In the genomic region with DNA sequence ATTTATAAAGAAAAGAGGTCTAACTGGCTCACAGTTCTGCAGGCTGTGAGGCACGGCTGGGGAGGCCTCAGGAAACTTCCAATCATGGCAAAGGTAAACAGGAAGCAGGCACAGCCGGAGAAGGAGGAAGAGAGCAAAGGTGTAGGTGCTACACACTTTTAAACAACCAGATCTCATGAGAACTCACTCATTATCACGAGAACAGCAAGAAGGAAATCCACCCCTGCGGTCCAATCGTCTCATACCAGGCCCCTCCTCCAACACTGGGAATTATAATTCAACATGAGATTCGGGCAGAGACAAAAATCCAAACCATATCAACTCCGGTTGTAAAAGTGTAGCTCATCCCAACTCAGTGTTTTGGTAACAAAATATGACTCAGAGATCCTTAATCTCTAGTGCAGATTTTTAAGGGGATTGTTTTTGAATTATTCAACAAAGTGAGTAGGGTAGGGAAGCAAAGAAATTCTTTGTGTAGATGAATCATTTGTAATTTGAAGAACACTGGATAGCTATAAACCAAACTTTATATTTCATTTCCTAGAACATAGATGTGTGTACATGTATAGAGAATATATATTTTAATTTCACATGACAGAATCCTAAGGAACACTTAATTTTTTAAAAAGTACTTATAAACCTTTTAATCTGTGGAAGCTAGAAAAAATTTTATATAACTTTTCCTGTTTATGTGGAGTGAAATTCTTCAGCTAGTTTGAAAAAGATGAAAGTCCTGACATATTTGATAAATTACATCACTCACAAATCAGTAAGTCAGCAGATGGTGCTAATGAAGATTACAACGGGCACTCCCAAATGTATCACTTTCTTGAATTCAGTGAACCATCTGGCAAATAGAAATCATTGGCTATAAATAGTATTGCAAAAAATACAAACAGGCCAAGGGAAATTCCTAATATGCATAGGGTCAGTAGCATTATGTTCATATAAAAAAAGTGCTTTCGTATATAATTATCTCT, we compare ENCODE assay signal across 12 cellular contexts.
DNase-seq lines count a peak whose midpoint lies in the region; ATAC-seq, FAIRE-seq and TF ChIP-seq lines count a peak whose summit lies in the region.
"Had no signal": no experiment of that assay in that cellular context is flagged by ENCODE, and none has a peak within 500 bp of the region (broad histone marks: within the 10 kb centered on the region; RNA-seq: fewer than 3 reads in every experiment).

No MANE protein-coding gene starts in this region.

- peak overlapping the region; percentile 83; the same call in 1 of the 2 replicates for H2BK20ac ChIP-seq in IMR-90 (ENCODE audit: low read depth, low read length)

- no peaks in the 10 kb centered on the region for H3K9me3 ChIP-seq in IMR-90 (ENCODE audit: control insufficient read depth, insufficient read depth, low read length)
- H3K9me3 ChIP-seq in GM12878 (replicated peaks; ENCODE audit: control insufficient read depth, insufficient read depth, low read length) = no peaks in the 10 kb centered on the region
- H3K9me3 ChIP-seq in keratinocyte (ENCODE audit: control insufficient read depth, low read depth, low read length) = no peaks in the 10 kb centered on the region

- no peak overlapping the region for H2AK5ac ChIP-seq in IMR-90 (ENCODE audit: low read depth, low read length)

- H2BK15ac ChIP-seq in IMR-90 (ENCODE audit: low read depth, low read length) = peak overlapping the region; percentile 92; the same call in 1 of the 3 replicates

- RAD21 ChIA-PET in GM12878 (lab: Charles Lee; ENCODE audit: unreplicated experiment) = no interaction called here

- peak overlapping the region; percentile 21; the same call in 1 of the 2 replicates for H4K5ac ChIP-seq in IMR-90 (ENCODE audit: low read depth, low read length)

- no peak overlapping the region for H3K4me3 Mint-ChIP-seq in activated T-cell treated with anti-CD3 and anti-CD28 coated beads, Interleukin-2, amount 50 U/mL, for 72 hours
- H3K4me3 Mint-ChIP-seq: CD4-positive, CD25-positive, alpha-beta regulatory T cell had no signal

- POLR2A ChIA-PET in IMR-90 (lab: Charles Lee; ENCODE audit: unreplicated experiment) (no interaction called here), GM12878 (lab: Charles Lee) (no interaction called here)

- H3K27me3 ChIP-seq in IMR-90 (ENCODE audit: control insufficient read depth, insufficient read depth, low read length) = no peaks in the 10 kb centered on the region
- H3K27me3 ChIP-seq in GM12878 (replicated peaks in 1 of 2; ENCODE audit: control insufficient read depth in 2 of 2, insufficient read depth in 2 of 2, low read length in 1 of 2) = no peaks in the 10 kb centered on the region
- no peaks in the 10 kb centered on the region for H3K27me3 ChIP-seq in keratinocyte (ENCODE audit: control insufficient read depth, extremely low read depth, insufficient read depth, low read length)

- H2BK5ac ChIP-seq in IMR-90 (ENCODE audit: low read depth, low read length, poor library complexity, severe bottlenecking) = peak overlapping the region; percentile 84

- peak overlapping the region; percentile 64 for H3K18ac ChIP-seq in IMR-90 (ENCODE audit: low read depth, low read length)

- H4K8ac ChIP-seq in IMR-90 (ENCODE audit: low read depth in 2 of 2, low read length in 2 of 2) = peak overlapping the region in 1 of 2 experiments; percentile 88; a peak in 2 of 4 replicates

- peak overlapping the region; percentile 31 for H2BK120ac ChIP-seq in IMR-90 (ENCODE audit: low read depth, low read length)

- peak overlapping the region; percentile 15 for H3K14ac ChIP-seq in IMR-90 (replicated peaks; ENCODE audit: low read depth, low read length)

- H3K27ac Mint-ChIP-seq in activated T-cell treated with anti-CD3 and anti-CD28 coated beads, Interleukin-2, amount 50 U/mL, for 72 hours = no peak overlapping the region
- H3K27ac Mint-ChIP-seq: CD4-positive, CD25-positive, alpha-beta regulatory T cell had no signal

- 0 out of 2 replicates have a peak overlapping the region, but pooled peaks have one; percentile 6 for H3K23ac ChIP-seq in IMR-90 (ENCODE audit: low read depth, low read length)

- FAIRE-seq in GM12878 (lab: Jason Lieb, UNC) (no peak), keratinocyte (lab: Jason Lieb, UNC) (peak; percentile 82)

- H3K4me1 ChIP-seq in IMR-90 (ENCODE audit: control insufficient read depth, insufficient read depth, low read length) (peaks cover 5% of the 10 kb centered on the region; the same call in 1 of the 2 replicates), GM12878 (ENCODE audit: control insufficient read depth, insufficient read depth, low read length) (no peaks in the 10 kb centered on the region), keratinocyte (ENCODE audit: control insufficient read depth, extremely low read depth, insufficient read depth, low read length) (peaks cover 56% of the 10 kb centered on the region)

- H3K79me1 ChIP-seq in IMR-90 (ENCODE audit: low read depth in 1 of 2, low read length in 2 of 2) = peaks cover 7 to 9% of the 10 kb centered on the region in 2 experiments; a peak in 2 of 4 replicates

- intact Hi-C loops in IMR-90 (cut with micrococcal nuclease) (no loop called here), GM12878 (cut with micrococcal nuclease; ENCODE audit: unreplicated experiment) (no loop called here)

- peak overlapping the region; percentile 53 for H4K91ac ChIP-seq in IMR-90 (ENCODE audit: insufficient read depth, low read depth, low read length)

- H3K9me1 ChIP-seq in IMR-90 (ENCODE audit: insufficient read depth, low read length) (0 out of 2 replicates have a peak, but pooled peaks cover 2% of the 10 kb centered on the region), keratinocyte (ENCODE audit: control insufficient read depth, extremely low read depth, insufficient read depth, low read length) (no peaks in the 10 kb centered on the region)

- no peaks in the 10 kb centered on the region for H3K9me3 Mint-ChIP-seq in activated T-cell treated with anti-CD3 and anti-CD28 coated beads, Interleukin-2, amount 50 U/mL, for 72 hours
- H3K9me3 Mint-ChIP-seq: CD4-positive, CD25-positive, alpha-beta regulatory T cell had no signal

- H3K4ac ChIP-seq in IMR-90 (ENCODE audit: low read depth, low read length) = peak overlapping the region; percentile 66

- DNase-seq in AG09309 (ENCODE audit: low read depth) (peak; percentile 75), IMR-90 (peak; percentile 89), GM12878 (ENCODE audit: low read depth, low spot score) (no peak), keratinocyte (ENCODE audit: low read depth, low spot score) (no peak), Kasumi-1 (lab: John Stamatoyannopoulos, UW) (no peak)
- DNase-seq in activated T-cell treated with anti-CD3 and anti-CD28 coated beads, Interleukin-2, amount 50 U/mL, for 72 hours = no peak
- DNase-seq: caudate nucleus; CD4-positive, CD25-positive, alpha-beta regulatory T cell; NCI-H1092 treated with DMSO at 0.1 percent for 48 hours; SHP77 treated with DMSO at 0.1 percent for 48 hours had no signal

- ATAC-seq in IMR-90 (ENCODE audit: low read depth) (peak; percentile 95), GM12878 (peak; percentile 46; the same call in 2 of the 3 replicates), GM21526 (IDR thresholded peaks at IDR 0.05; ENCODE audit: low FRiP score, unreplicated experiment) (no peak), GM19395 (IDR thresholded peaks at IDR 0.05; ENCODE audit: unreplicated experiment) (no peak)
- ATAC-seq in activated T-cell treated with anti-CD3 and anti-CD28 coated beads, Interleukin-2, amount 50 U/mL, for 72 hours (replicated peaks in 1 of 2) = no peak

- H3K36me3 ChIP-seq in IMR-90 (ENCODE audit: control insufficient read depth, insufficient read depth, low read length) (no peaks in the 10 kb centered on the region; the same call in 1 of the 2 replicates), GM12878 (ENCODE audit: control insufficient read depth in 2 of 2, insufficient read depth in 2 of 2, low read length in 1 of 2) (peaks cover 0 to 5% of the 10 kb centered on the region in 2 experiments; a peak in 1 of 4 replicates), keratinocyte (ENCODE audit: control insufficient read depth in 2 of 2, extremely low read depth in 1 of 2, insufficient read depth in 2 of 2, low read length in 2 of 2) (no peaks in the 10 kb centered on the region)

- H3K56ac ChIP-seq in IMR-90 (ENCODE audit: extremely low read depth, insufficient read depth, low read length) = peak overlapping the region; percentile 1; the same call in 1 of the 2 replicates

- no peak overlapping the region for H3K9ac ChIP-seq in IMR-90 (ENCODE audit: low read depth, low read length)
- no peak overlapping the region for H3K9ac ChIP-seq in GM12878 (ENCODE audit: control insufficient read depth, insufficient read depth, low read length)
- peak overlapping the region; percentile 4 for H3K9ac ChIP-seq in keratinocyte (ENCODE audit: control insufficient read depth, extremely low read depth, insufficient read depth, low read length)

- H3K27ac ChIP-seq in IMR-90 (ENCODE audit: insufficient read depth, low read length) = peak overlapping the region; percentile 61
- H3K27ac ChIP-seq in GM12878 (ENCODE audit: control insufficient read depth, insufficient read depth) = no peak overlapping the region
- H3K27ac ChIP-seq in keratinocyte (ENCODE audit: control insufficient read depth, insufficient read depth, low read length) = peak overlapping the region; percentile 76

- H3K4me1 Mint-ChIP-seq in activated T-cell treated with anti-CD3 and anti-CD28 coated beads, Interleukin-2, amount 50 U/mL, for 72 hours (ENCODE audit: low read depth) = peaks cover 12% of the 10 kb centered on the region

- WGBS in IMR-90 (ENCODE audit: extremely low coverage in 2 of 2, insufficient read length in 1 of 2), 2 experiments = no CpG with 5 or more reads among the region's 9 CpGs
- 79% methylated on average over 9 of the region's 9 CpGs for WGBS in GM12878 (ENCODE audit: insufficient coverage, insufficient replicate concordance, low lambda C conversion rate, missing lambda C conversion rate)

- BruUV-seq in IMR-90 (replicated peaks; lab: Mats Ljungman, UMichigan) = no TSS peak
- no TSS peak for BruUV-seq in GM12878 (replicated peaks; lab: Mats Ljungman, UMichigan)

- no peak overlapping the region; the same call in none of the 2 replicates for H3K4me3 ChIP-seq in AG09309 (ENCODE audit: control insufficient read depth, low read depth, low read length)
- no peak overlapping the region; the same call in 1 of the 2 replicates for H3K4me3 ChIP-seq in IMR-90 (ENCODE audit: insufficient read depth, low read depth, low read length)
- no peak overlapping the region for H3K4me3 ChIP-seq in GM12878
- H3K4me3 ChIP-seq in keratinocyte (ENCODE audit: control insufficient read depth in 2 of 3, extremely low read depth in 1 of 3, insufficient read depth in 2 of 3, low read depth in 1 of 3, low read length in 3 of 3) = peak overlapping the region in 2 of 3 experiments; percentile 2 to 15

- H2AFZ ChIP-seq in IMR-90 (replicated peaks; ENCODE audit: low read length, poor library complexity) (peak overlapping the region; percentile 57), GM12878 (ENCODE audit: control insufficient read depth, low read depth, low read length) (no peak overlapping the region), keratinocyte (ENCODE audit: control insufficient read depth, low read length) (no peak overlapping the region)

- TF ChIP-seq EP300 in GM12878 (IDR thresholded peaks at IDR 0.05; ENCODE audit: borderline replicate concordance in 1 of 2, control insufficient read depth in 1 of 2, low read depth in 2 of 2, low read length in 2 of 2) = no peak

- in situ Hi-C loops in IMR-90 (cut with MboI; ENCODE audit: low sequenced_read_pairs) (no loop called here), GM12878 (cut with MboI) (no loop called here)

- TF ChIP-seq CTCF in AG09309 (IDR thresholded peaks at IDR 0.05; ENCODE audit: control insufficient read depth, insufficient read depth, low read depth, low read length, missing control alignments) (no peak), IMR-90 (conservative IDR thresholded peaks at IDR 0.05; ENCODE audit: low read depth, low read length) (no peak), GM12878 (IDR thresholded peaks at IDR 0.05 in 2 of 3, conservative IDR thresholded peaks at IDR 0.05 in 1 of 3; ENCODE audit: control insufficient read depth in 2 of 3, extremely low read depth in 1 of 3, insufficient read depth in 1 of 3, low read depth in 3 of 3, low read length in 3 of 3) (no peak), keratinocyte (optimal IDR thresholded peaks at IDR 0.05 in 1 of 3, IDR thresholded peaks at IDR 0.05 in 1 of 3, conservative IDR thresholded peaks at IDR 0.05 in 1 of 3; ENCODE audit: extremely low read depth in 1 of 3, insufficient read depth in 2 of 3, low read length in 3 of 3) (no peak)

- H3K4me2 ChIP-seq in IMR-90 (ENCODE audit: low read depth, low read length) (peak overlapping the region; percentile 64; the same call in 1 of the 2 replicates), GM12878 (ENCODE audit: control insufficient read depth, insufficient read depth) (no peak overlapping the region), keratinocyte (ENCODE audit: control insufficient read depth, extremely low read depth, insufficient read depth, low read depth, low read length) (peak overlapping the region; percentile 65)

- no peaks in the 10 kb centered on the region for H3K79me2 ChIP-seq in GM12878 (ENCODE audit: control insufficient read depth, insufficient read depth, low read length)
- H3K79me2 ChIP-seq in keratinocyte (ENCODE audit: control insufficient read depth, insufficient read depth, low read length) = no peaks in the 10 kb centered on the region

- CTCF ChIA-PET in IMR-90 (lab: Yijun Ruan, JAX) (interaction anchor here (0.6 to 0.8 kb wide), 2 partner anchors 32 to 60 kb away, joined by 3 to 6 read pairs; no protein-coding TSS in a partner anchor), GM12878 (lab: Yijun Ruan, JAX) (interaction anchor here (0.9 to 1.0 kb wide), 2 partner anchors 223 kb away, joined by 3 to 4 read pairs; no protein-coding TSS in a partner anchor)

- no peak overlapping the region for H2AK9ac ChIP-seq in IMR-90 (replicated peaks; ENCODE audit: low read depth, low read length, poor library complexity)

- H3K36me3 Mint-ChIP-seq in activated T-cell treated with anti-CD3 and anti-CD28 coated beads, Interleukin-2, amount 50 U/mL, for 72 hours (ENCODE audit: insufficient read depth in 2 of 2) = peaks cover 0 to 1% of the 10 kb centered on the region in 2 donors

- dilution Hi-C loops in IMR-90 (cut with HindIII; ENCODE audit: low sequenced_read_pairs, unreplicated experiment) = no loop called here
- dilution Hi-C loops in keratinocyte (cut with MboI; ENCODE audit: extremely low pct_ligation_motif_present, low sequenced_read_pairs) = no loop called here

- TF ChIP-seq RAD21 in IMR-90 (IDR thresholded peaks at IDR 0.05; ENCODE audit: low read length) (no peak), GM12878 (IDR thresholded peaks at IDR 0.05; ENCODE audit: insufficient read depth, low read depth, low read length) (no peak)

- no peak for TF ChIP-seq POLR2A in IMR-90 (IDR thresholded peaks at IDR 0.05; ENCODE audit: low read depth, low read length)
- no peak for TF ChIP-seq POLR2A in GM12878 (IDR thresholded peaks at IDR 0.05; ENCODE audit: low read depth, low read length)

- no peaks in the 10 kb centered on the region for H3K27me3 Mint-ChIP-seq in activated T-cell treated with anti-CD3 and anti-CD28 coated beads, Interleukin-2, amount 50 U/mL, for 72 hours (ENCODE audit: low read depth)
- H3K27me3 Mint-ChIP-seq: CD4-positive, CD25-positive, alpha-beta regulatory T cell had no signal

- SMC1A ChIA-PET in GM12878 (lab: Charles Lee; ENCODE audit: uncharacterized antibody, unreplicated experiment) = interaction anchor here (1.0 kb wide), 1 partner anchor 12 kb away, joined by 5 read pairs; no protein-coding TSS in a partner anchor

- H4K20me1 ChIP-seq in IMR-90 (ENCODE audit: insufficient read depth, low read length) (no peaks in the 10 kb centered on the region; the same call in 1 of the 2 replicates), GM12878 (ENCODE audit: control insufficient read depth, insufficient read depth) (no peaks in the 10 kb centered on the region), keratinocyte (ENCODE audit: control insufficient read depth, extremely low read depth, insufficient read depth, low read length) (no peaks in the 10 kb centered on the region)

Comparison
In these comparisons a context has a peak if more than half of its experiments do, and no peak if none do; other contexts are left out.
1. DNase-seq: peak in AG09309 (single experiment) and IMR-90 (single experiment); none in GM12878 (single experiment), keratinocyte (single experiment), Kasumi-1 (0 of 2) and activated T-cell treated with anti-CD3 and anti-CD28 coated beads, Interleukin-2, amount 50 U/mL, for 72 hours (0 of 2).
2. H3K4me3 ChIP-seq: peak in keratinocyte (2 of 3); none in AG09309 (single experiment), IMR-90 (single experiment) and GM12878 (single experiment).
3. ATAC-seq: peak in IMR-90 (single experiment) and GM12878 (single experiment); none in GM21526 (single experiment), GM19395 (single experiment) and activated T-cell treated with anti-CD3 and anti-CD28 coated beads, Interleukin-2, amount 50 U/mL, for 72 hours (0 of 2).